Comparison of ENCODE assay signal across 1 cellular context in genomic region chr21:44702973-44703730, GRCh38.
A peak's percentile ranks its signal among the peaks of the same experiment; 100 is the strongest.
TF ChIP-seq lines count a peak whose summit lies in the region.

No MANE protein-coding gene starts in this region.

TF ChIP-seq in HepG2, 621 proteins besides CTCF, POLR2A, EP300 and RAD21 (continued from another document and continues in another):
- 0 out of 2 replicates have a peak, but pooled peaks have one; percentile 50 for TF ChIP-seq HMGXB3 (CRISPR knock-in tag; IDR thresholded peaks at IDR 0.05; ENCODE audit: borderline replicate concordance)
- no peak for TF ChIP-seq GPN1 (CRISPR knock-in tag; IDR thresholded peaks at IDR 0.05; ENCODE audit: borderline replicate concordance)
- no peak for TF ChIP-seq NFE2L1 (CRISPR knock-in tag; IDR thresholded peaks at IDR 0.05; ENCODE audit: borderline replicate concordance)
- no peak for TF ChIP-seq SRSF9 (IDR thresholded peaks at IDR 0.05; ENCODE audit: borderline replicate concordance, insufficient read depth, low read depth, low read length, poor library complexity, severe bottlenecking)
- TF ChIP-seq ZFYVE20 (CRISPR knock-in tag; IDR thresholded peaks at IDR 0.05; ENCODE audit: borderline replicate concordance, low read depth) = no peak
- no peak for TF ChIP-seq KLF13 (CRISPR knock-in tag; IDR thresholded peaks at IDR 0.05)
- no peak for TF ChIP-seq TEF (CRISPR knock-in tag; IDR thresholded peaks at IDR 0.05)
- TF ChIP-seq ZNF335 (CRISPR knock-in tag; IDR thresholded peaks at IDR 0.05) = peak; percentile 64; the same call in 1 of the 2 replicates
- TF ChIP-seq ZBTB46 (CRISPR knock-in tag; IDR thresholded peaks at IDR 0.05; ENCODE audit: borderline replicate concordance) = no peak
- TF ChIP-seq SIX4 (CRISPR knock-in tag; IDR thresholded peaks at IDR 0.05) = no peak
- no peak for TF ChIP-seq ATF6 (CRISPR knock-in tag; conservative IDR thresholded peaks at IDR 0.05)
- TF ChIP-seq XRCC5 (optimal IDR thresholded peaks at IDR 0.05; ENCODE audit: low read length) = no peak
- TF ChIP-seq ZNF318 (CRISPR knock-in tag; IDR thresholded peaks at IDR 0.05) = no peak
- no peak for TF ChIP-seq ZNF354B (CRISPR knock-in tag; IDR thresholded peaks at IDR 0.05)
- no peak for TF ChIP-seq NKX3-1 (CRISPR knock-in tag; IDR thresholded peaks at IDR 0.05)
- 0 out of 2 replicates have a peak, but pooled peaks have one; percentile 25 for TF ChIP-seq BHLHE40 (IDR thresholded peaks at IDR 0.05; ENCODE audit: low read length)
- TF ChIP-seq SKIL (CRISPR knock-in tag; IDR thresholded peaks at IDR 0.05; ENCODE audit: borderline replicate concordance) = no peak
- no peak for TF ChIP-seq ZNF234 (CRISPR knock-in tag; conservative IDR thresholded peaks at IDR 0.05)
- no peak for TF ChIP-seq ZNF362 (CRISPR knock-in tag; IDR thresholded peaks at IDR 0.05; ENCODE audit: borderline replicate concordance)
- peak; percentile 43; the same call in 1 of the 2 replicates for TF ChIP-seq ZNF230 (CRISPR knock-in tag; IDR thresholded peaks at IDR 0.05)
- no peak for TF ChIP-seq ZNF138 (CRISPR knock-in tag; IDR thresholded peaks at IDR 0.05; ENCODE audit: low read depth)
- no peak for TF ChIP-seq CBX2 (IDR thresholded peaks at IDR 0.05; ENCODE audit: low read depth, low read length)
- TF ChIP-seq CBX2 (CRISPR knock-in tag; IDR thresholded peaks at IDR 0.05; ENCODE audit: low read depth) = no peak
- no peak for TF ChIP-seq SATB2 (CRISPR knock-in tag; IDR thresholded peaks at IDR 0.05)
- TF ChIP-seq PPARG (CRISPR knock-in tag; conservative IDR thresholded peaks at IDR 0.05) = no peak
- TF ChIP-seq ZNF432 (CRISPR knock-in tag; IDR thresholded peaks at IDR 0.05; ENCODE audit: borderline replicate concordance) = no peak
- TF ChIP-seq SNAPC4 (CRISPR knock-in tag; IDR thresholded peaks at IDR 0.05) = no peak
- TF ChIP-seq GLI4 (CRISPR knock-in tag; IDR thresholded peaks at IDR 0.05; ENCODE audit: borderline replicate concordance) = peak; percentile 94; the same call in 1 of the 2 replicates
